12 cellular contexts compared by ENCODE assay signal in the genomic region with DNA sequence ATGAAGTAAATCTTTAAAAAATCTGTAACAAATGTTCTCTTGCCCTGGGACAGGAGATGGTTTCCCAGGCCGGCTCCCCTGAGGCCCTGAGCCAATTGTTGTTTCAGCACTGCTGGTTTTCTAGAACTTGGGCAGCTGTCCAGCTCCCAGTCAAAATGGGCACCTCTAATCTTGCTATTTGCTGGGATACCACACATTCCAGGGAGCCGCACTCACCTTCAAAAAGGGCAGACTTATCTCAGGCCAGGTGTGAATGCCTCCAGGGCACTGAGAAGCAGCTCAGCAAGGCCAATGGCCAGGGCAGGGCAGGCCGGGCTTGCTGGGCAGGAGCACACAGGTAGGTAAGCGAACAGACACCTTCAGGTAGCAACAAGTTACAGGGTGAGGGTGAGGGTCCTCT. TPM values are rescaled to one million over a fixed set of nuclear protein-coding genes. Genes with fewer than 3 reads are reported as not detected.
DNase-seq lines count a peak whose midpoint lies in the region; ATAC-seq and TF ChIP-seq lines count a peak whose summit lies in the region.
"Had no signal": no experiment of that assay in that cellular context is flagged by ENCODE, and none has a peak within 500 bp of the region (broad histone marks: within the 10 kb centered on the region; RNA-seq: fewer than 3 reads in every experiment).

No MANE protein-coding gene starts in this region.

- H3K27ac Mint-ChIP-seq in nephron: peak overlapping the region; percentile 48 to 93 (median 87)

- DNase-seq in ELF-1 (ENCODE audit: low read depth, low spot score) (peak; percentile 79), adrenal gland (peak in 5 of 7 donors; percentile 54 to 73 (median 65)), heart left ventricle (peak in 4 of 5 donors; percentile 53 to 68 (median 57)), medulla oblongata (ENCODE audit: extremely low spot score) (no peak), GM10266 (ENCODE audit: extremely low spot score) (no peak), NCI-H2029 (lab: John Stamatoyannopoulos, UW) (no peak)
- DNase-seq: activated naive CD4-positive, alpha-beta T cell treated with anti-CD3 and anti-CD28 coated beads, Interleukin-2, amount 50 U/mL, for 16 hours; GOT3; NCI-H446 treated with DMSO at 0.1 percent for 48 hours had no signal

- TF ChIP-seq CTCF in adrenal gland (IDR thresholded peaks at IDR 0.05) (no peak), heart left ventricle (IDR thresholded peaks at IDR 0.05) (no peak), nephron (IDR thresholded peaks at IDR 0.05; ENCODE audit: unreplicated experiment in 3 of 3) (no peak), GM10266 (IDR thresholded peaks at IDR 0.05; ENCODE audit: control insufficient read depth, insufficient read depth, low read depth, missing control alignments) (no peak)

- H3K9me3 ChIP-seq in adrenal gland (replicated peaks in 1 of 3) (no peaks in the 10 kb centered on the region), heart left ventricle (no peaks in the 10 kb centered on the region)

- H3K27ac ChIP-seq in adrenal gland (no peak overlapping the region), heart left ventricle (peak overlapping the region; percentile 18 to 88 (median 74))
- H3K27ac ChIP-seq: dorsolateral prefrontal cortex had no signal

- intact Hi-C loops in adrenal gland (cut with DNase I): no loop called here
- intact Hi-C loops in heart left ventricle (cut with DNase I): no loop called here

- H3K36me3 Mint-ChIP-seq in nephron (ENCODE audit: low read depth): peaks cover 21% of the 10 kb centered on the region

- ATAC-seq in heart left ventricle: peak; percentile 19 to 57 (median 43)
- ATAC-seq in HG02852 (IDR thresholded peaks at IDR 0.05; ENCODE audit: unreplicated experiment): no peak

- H3K4me1 Mint-ChIP-seq in nephron: peaks cover 48% of the 10 kb centered on the region

- WGBS in adrenal gland, 4 donors: 71 to 79% (median 75%) methylated on average over 3 to 4 of the region's 4 CpGs
- 43 to 55% (median 52%) methylated on average over 4 of the region's 4 CpGs for WGBS in heart left ventricle, 4 donors

- H3K4me1 ChIP-seq in adrenal gland (replicated peaks in 1 of 2) (peaks cover 4 to 8% of the 10 kb centered on the region in 2 donors), heart left ventricle (peaks cover 0 to 34% (median 16%) of the 10 kb centered on the region in 12 donors)

- H3K4me3 ChIP-seq in adrenal gland: no peak overlapping the region
- H3K4me3 ChIP-seq in heart left ventricle: peak overlapping the region in 1 of 12 donors; percentile 4
- H3K4me3 ChIP-seq: dorsolateral prefrontal cortex had no signal

- H3K4me3 Mint-ChIP-seq in nephron: no peak overlapping the region

- no peaks in the 10 kb centered on the region for H3K27me3 Mint-ChIP-seq in nephron (ENCODE audit: low read depth)

- no peaks in the 10 kb centered on the region for H3K9me3 Mint-ChIP-seq in nephron

- H3K36me3 ChIP-seq in adrenal gland (replicated peaks in 1 of 2) (no peaks in the 10 kb centered on the region), heart left ventricle (no peaks in the 10 kb centered on the region)

- H3K27me3 ChIP-seq in adrenal gland (no peaks in the 10 kb centered on the region), heart left ventricle (no peaks in the 10 kb centered on the region)
- H3K27me3 ChIP-seq: dorsolateral prefrontal cortex had no signal

- TF ChIP-seq POLR2A in adrenal gland (IDR thresholded peaks at IDR 0.05): no peak
- TF ChIP-seq POLR2A in heart left ventricle (IDR thresholded peaks at IDR 0.05): no peak

RNA-seq across cellular contexts. Expression of a gene that starts 24.4 kb away (rescaled TPM):
- 100 to 1,000 TPM in 1 of 8 donors, 10 to 100 TPM in 7; 30.3 to 109 (median 45.3) TPM for total RNA-seq in adrenal gland
- 10 to 100 TPM in 2 of 3 donors, 1 to 10 TPM in 1; 7.1 to 60.0 (median 10.9) TPM for polyA plus RNA-seq in adrenal gland
- 10 to 100 TPM; 12.5 to 33.9 (median 25.2) TPM for total RNA-seq in heart left ventricle
- 10 to 100 TPM in 1 of 2 donors, 1 to 10 TPM in 1; 8.4 to 22.3 TPM for polyA plus RNA-seq in heart left ventricle

RNA-seq across cellular contexts. Expression of a gene that starts 39.9 kb away (rescaled TPM):
- total RNA-seq in adrenal gland (10 to 100 TPM; 17.6 to 35.1 (median 22.9) TPM), heart left ventricle (10 to 100 TPM in 8 of 9 donors, 1 to 10 TPM in 1; 8.2 to 14.0 (median 11.4) TPM)
- polyA plus RNA-seq in adrenal gland (10 to 100 TPM; 12.1 to 25.0 (median 16.5) TPM), heart left ventricle (10 to 100 TPM in 1 of 2 donors, 1 to 10 TPM in 1; 8.4 to 11.9 TPM)

RNA-seq across cellular contexts. Expression of a gene that starts 40.2 kb away (rescaled TPM):
- total RNA-seq in adrenal gland (1 to 10 TPM in 5 of 8 donors, under 1 TPM in 3; 0.18 to 3.4 (median 2.0) TPM), heart left ventricle (1 to 10 TPM in 3 of 9 donors, under 1 TPM in 5, not detected in 1; 0.53 to 1.8 (median 0.83) TPM)
- polyA plus RNA-seq in adrenal gland (10 to 100 TPM in 1 of 3 donors, 1 to 10 TPM in 2; 2.0 to 12.2 (median 5.5) TPM), heart left ventricle (under 1 TPM; 0.80 to 0.84 TPM)

Comparison
In these comparisons a context has a peak if more than half of its experiments do, and no peak if none do; other contexts are left out.
1. DNase-seq: peak in ELF-1 (single experiment), adrenal gland (5 of 7) and heart left ventricle (4 of 5); none in medulla oblongata (single experiment), GM10266 (single experiment) and NCI-H2029 (single experiment).
2. H3K27ac ChIP-seq: peak in heart left ventricle (12 of 12); none in adrenal gland (0 of 5).